ENCODE assay signal across 8 cellular contexts in the genomic region with DNA sequence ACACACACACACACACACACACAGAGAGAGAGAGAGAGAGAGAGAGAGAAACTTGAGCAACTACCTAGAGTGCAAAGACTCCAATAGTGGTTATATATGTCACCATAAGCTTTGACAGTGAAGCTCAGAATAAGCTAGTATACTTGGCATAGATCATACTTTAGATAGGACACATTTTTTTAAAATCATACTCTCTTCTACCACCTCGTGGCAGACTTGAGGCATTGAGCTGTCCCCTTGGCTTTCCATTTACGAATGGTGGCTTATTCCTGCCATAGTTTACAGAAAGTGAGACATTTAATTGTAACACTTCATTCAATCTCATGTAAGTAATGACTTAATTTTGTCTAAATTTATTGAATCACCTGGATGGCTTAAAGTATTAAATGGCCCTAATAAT.
DNase-seq lines count a peak whose midpoint lies in the region; ATAC-seq and TF ChIP-seq lines count a peak whose summit lies in the region.

No MANE protein-coding gene starts in this region.

- no peak overlapping the region for H3K4me3 ChIP-seq in NB4 (ENCODE audit: low read depth, low read length)
- H3K4me3 ChIP-seq in epithelial cell of proximal tubule (ENCODE audit: low read depth, low read length), result no peak overlapping the region

- TF ChIP-seq CTCF in NB4 (IDR thresholded peaks at IDR 0.05; ENCODE audit: low read depth, low read length), result peak; percentile 59
- peak; percentile 55 for TF ChIP-seq CTCF in epithelial cell of proximal tubule (conservative IDR thresholded peaks at IDR 0.05; ENCODE audit: low read depth, low read length)
- TF ChIP-seq CTCF in type B pancreatic cell (conservative IDR thresholded peaks at IDR 0.05), result peak; percentile 55

- POLR2A ChIA-PET in activated CD4-positive, alpha-beta T cell treated with anti-CD3 and anti-CD28 coated beads for 36 hours (lab: Charles Lee), result no interaction called here

- peak; percentile 86 for ATAC-seq in activated CD4-positive, alpha-beta T cell treated with anti-CD3 and anti-CD28 coated beads for 36 hours
- ATAC-seq in sciatic nerve, result no peak

- TF ChIP-seq POLR2A in NB4 (IDR thresholded peaks at IDR 0.05; ENCODE audit: extremely low read depth, insufficient read length), result no peak

- peaks cover 3% of the 10 kb centered on the region for H3K4me1 Mint-ChIP-seq in activated CD4-positive, alpha-beta T cell treated with anti-CD3 and anti-CD28 coated beads for 36 hours
- H3K4me1 Mint-ChIP-seq in type B pancreatic cell (ENCODE audit: unreplicated experiment), result peaks cover 23% of the 10 kb centered on the region

- H3K27me3 Mint-ChIP-seq in activated CD4-positive, alpha-beta T cell treated with anti-CD3 and anti-CD28 coated beads for 36 hours, result peaks cover 4% of the 10 kb centered on the region
- H3K27me3 Mint-ChIP-seq in type B pancreatic cell, result peaks cover 56% of the 10 kb centered on the region

- CTCF ChIA-PET in activated CD4-positive, alpha-beta T cell treated with anti-CD3 and anti-CD28 coated beads for 36 hours (lab: Charles Lee), result interaction anchor here (1.0 to 2.5 kb wide), 9 partner anchors 8 to 311 kb away, joined by 3 to 9 read pairs (median 4); no protein-coding TSS in a partner anchor

- intact Hi-C loops in activated CD4-positive, alpha-beta T cell treated with anti-CD3 and anti-CD28 coated beads for 36 hours (cut with DNase I, micrococcal nuclease), result loop anchor here in 1 of 2 experiments (1.0 kb wide), 1 partner anchor 29 kb away; no protein-coding TSS in a partner anchor
- intact Hi-C loops in sciatic nerve (cut with DNase I), result no loop called here

- no peak overlapping the region for H3K27ac Mint-ChIP-seq in activated CD4-positive, alpha-beta T cell treated with anti-CD3 and anti-CD28 coated beads for 36 hours
- peak overlapping the region; percentile 59 for H3K27ac Mint-ChIP-seq in type B pancreatic cell

- no peak overlapping the region for H3K4me3 Mint-ChIP-seq in activated CD4-positive, alpha-beta T cell treated with anti-CD3 and anti-CD28 coated beads for 36 hours
- peak overlapping the region; percentile 52 for H3K4me3 Mint-ChIP-seq in type B pancreatic cell

- peak; percentile 6 for DNase-seq in activated CD4-positive, alpha-beta T cell treated with anti-CD3 and anti-CD28 coated beads for 36 hours
- DNase-seq in activated CD4-positive, alpha-beta T cell treated with anti-CD3 and anti-CD28 coated beads, Interleukin-2, amount 50 U/mL, for 48 hours, result no peak
- DNase-seq in HCEC 1CT, result peak; percentile 61
- DNase-seq in NB4 (ENCODE audit: low read depth), result peak; percentile 60
- DNase-seq in epithelial cell of proximal tubule (ENCODE audit: low read depth), result no peak
- DNase-seq in type B pancreatic cell (ENCODE audit: extremely low spot score, unreplicated experiment), result no peak
- DNase-seq in ureter (ENCODE audit: low spot score), result no peak
- no peak for DNase-seq in sciatic nerve (ENCODE audit: low spot score)

- no peaks in the 10 kb centered on the region for H3K36me3 Mint-ChIP-seq in activated CD4-positive, alpha-beta T cell treated with anti-CD3 and anti-CD28 coated beads for 36 hours (ENCODE audit: low read depth)
- no peaks in the 10 kb centered on the region for H3K36me3 Mint-ChIP-seq in type B pancreatic cell

- no peaks in the 10 kb centered on the region for H3K9me3 Mint-ChIP-seq in activated CD4-positive, alpha-beta T cell treated with anti-CD3 and anti-CD28 coated beads for 36 hours (ENCODE audit: low read depth)
- peaks cover 5% of the 10 kb centered on the region for H3K9me3 Mint-ChIP-seq in type B pancreatic cell

Comparison
In these comparisons a context has a peak if more than half of its experiments do, and no peak if none do; other contexts are left out.
1. DNase-seq: peak in activated CD4-positive, alpha-beta T cell treated with anti-CD3 and anti-CD28 coated beads for 36 hours (single experiment), HCEC 1CT (single experiment) and NB4 (single experiment); none in activated CD4-positive, alpha-beta T cell treated with anti-CD3 and anti-CD28 coated beads, Interleukin-2, amount 50 U/mL, for 48 hours (0 of 2), epithelial cell of proximal tubule (single experiment), type B pancreatic cell (single experiment), ureter (single experiment) and sciatic nerve (single experiment).
2. Peak in every context shown above with its lines, with median percentiles within 50 percentile points of each other: CTCF ChIP-seq.